In the genomic region with DNA sequence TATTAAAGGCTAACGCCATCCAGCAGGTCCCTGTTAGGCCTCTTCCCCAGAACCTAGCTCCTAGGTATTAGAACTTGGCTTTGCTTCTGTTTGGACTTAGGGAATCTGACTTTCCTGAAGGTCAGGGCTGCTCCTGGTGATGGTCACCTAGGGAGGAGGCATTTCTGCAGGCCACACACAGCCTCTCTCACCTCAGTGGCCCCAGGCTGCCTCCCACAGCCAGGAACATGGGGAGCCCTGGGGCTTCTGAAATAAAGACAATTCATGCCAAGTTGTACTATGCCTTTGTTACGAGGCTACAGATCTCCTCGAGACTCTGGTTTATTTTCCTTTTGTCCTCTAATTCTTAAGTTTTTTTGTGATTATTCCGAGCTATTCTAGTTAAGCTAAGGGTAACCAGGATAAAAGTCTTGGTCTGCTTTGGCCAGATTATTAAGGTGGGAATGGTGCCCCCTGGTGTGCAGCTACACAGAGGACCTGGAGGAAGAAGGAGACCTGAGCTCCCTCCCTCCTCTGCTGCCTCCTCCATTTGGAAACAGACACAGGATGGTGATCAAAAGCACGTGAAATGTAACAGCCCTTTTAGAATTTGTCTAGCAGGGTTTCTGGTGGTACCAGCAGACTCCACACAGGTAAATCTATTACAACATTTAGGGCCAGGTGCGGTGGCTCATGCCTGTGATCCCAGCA, we compare ENCODE assay signal across 2 cellular contexts.
TF ChIP-seq lines count a peak whose summit lies in the region.

No MANE protein-coding gene starts in this region.

TF ChIP-seq in endothelial cell of umbilical vein, 7 proteins besides CTCF, POLR2A, EP300 and RAD21 (continued from another document):
- TF ChIP-seq POLR2AphosphoS5 (IDR thresholded peaks at IDR 0.05; ENCODE audit: insufficient read depth, low read depth, low read length) (no peak), FOS (IDR thresholded peaks at IDR 0.05; ENCODE audit: borderline replicate concordance, insufficient read depth, low read length) (no peak), MYC (IDR thresholded peaks at IDR 0.05; ENCODE audit: low read depth, low read length) (no peak), JUN (IDR thresholded peaks at IDR 0.05; ENCODE audit: borderline replicate concordance, insufficient read depth, insufficient read length, low read depth) (no peak), MAX (IDR thresholded peaks at IDR 0.05; ENCODE audit: insufficient read depth, insufficient read length) (no peak), GATA2 (IDR thresholded peaks at IDR 0.05; ENCODE audit: insufficient read depth, insufficient read length, low read depth, low read length) (no peak)
TF ChIP-seq in endothelial cell of umbilical vein: peak in this region for 0.

TF ChIP-seq in neural cell, 6 proteins besides CTCF, POLR2A, EP300 and RAD21 (continued from another document):
- no peak for TF ChIP-seq POLR2AphosphoS5 (IDR thresholded peaks at IDR 0.05)
